Comparison of ENCODE assay signal across 7 cellular contexts in genomic region chr7:12496901-12497674, GRCh38.
DNase-seq lines count a peak whose midpoint lies in the region; ATAC-seq and TF ChIP-seq lines count a peak whose summit lies in the region.
"Not testable (repeated sequence)": the region's sequence is repeated elsewhere in the genome, so short reads cannot be mapped to it uniquely, and the experiment has no call there.

No MANE protein-coding gene starts in this region.

- H3K36me3 ChIP-seq in Panc1 (ENCODE audit: control insufficient read depth, insufficient read depth, low read length): not testable (repeated sequence)

- H3K27me3 ChIP-seq in Panc1 (ENCODE audit: control insufficient read depth, insufficient read depth, low read length): not testable (repeated sequence)

- DNase-seq in Daoy (ENCODE audit: low read depth) (peak; percentile 23), HT-29 (ENCODE audit: low spot score) (peak; percentile 64), NCI-H2029 treated with DMSO at 0.1 percent for 48 hours (lab: John Stamatoyannopoulos, UW) (peak; percentile 64), Panc1 (ENCODE audit: low read depth, low spot score) (peak; percentile 43), amniotic epithelial cell (ENCODE audit: low read depth) (peak; percentile 47), fibroblast of peridontal ligament (ENCODE audit: extremely low read depth) (peak; percentile 81)
- DNase-seq in mesothelial cell of epicardium (ENCODE audit: low spot score in 2 of 2, unreplicated experiment in 2 of 2): not testable (repeated sequence)

- peak overlapping the region; percentile 81 for H3K4me3 Mint-ChIP-seq in mesothelial cell of epicardium

- H3K27ac Mint-ChIP-seq in mesothelial cell of epicardium: peak overlapping the region; percentile 85

- POLR2A ChIA-PET in Panc1 (lab: Charles Lee): not testable (repeated sequence)

- not testable (repeated sequence) for H3K9me3 Mint-ChIP-seq in mesothelial cell of epicardium

- H3K27ac ChIP-seq in Panc1 (ENCODE audit: low read length): peak overlapping the region; percentile 81

- H3K4me1 ChIP-seq in Panc1 (ENCODE audit: control insufficient read depth, insufficient read depth, low read length): not testable (repeated sequence)

- not testable (repeated sequence) for H3K36me3 Mint-ChIP-seq in mesothelial cell of epicardium

- H3K27me3 Mint-ChIP-seq in mesothelial cell of epicardium (ENCODE audit: low read depth): not testable (repeated sequence)

- peak overlapping the region; percentile 61 to 72 for H3K4me3 ChIP-seq in Panc1 (ENCODE audit: low read depth in 2 of 2, low read length in 2 of 2)

- in situ Hi-C loops in Panc1 (cut with HindIII; ENCODE audit: low pct_unique_long_range_greater_than_20kb, low sequenced_read_pairs): not testable (repeated sequence)

- H3K4me1 Mint-ChIP-seq in mesothelial cell of epicardium: peaks cover 10% of the 10 kb centered on the region

- TF ChIP-seq CTCF in Panc1 (IDR thresholded peaks at IDR 0.05) (peak; percentile 59; the same call in 1 of the 2 replicates), mesothelial cell of epicardium (IDR thresholded peaks at IDR 0.05; ENCODE audit: unreplicated experiment) (peak; percentile 69)

- CTCF ChIA-PET in Panc1 (lab: Charles Lee): interaction anchor here (0.6 to 1.0 kb wide), 4 partner anchors 39 to 1123 kb away, joined by 3 to 9 read pairs (median 3); no protein-coding TSS in a partner anchor

- not testable (repeated sequence) for BruUV-seq in Panc1 (replicated peaks; lab: Mats Ljungman, UMichigan)

- intact Hi-C loops in Panc1 (cut with micrococcal nuclease; ENCODE audit: unreplicated experiment): loop anchor here (10.0 kb wide), 1 partner anchor 62 kb away; no protein-coding TSS in a partner anchor

- peak; percentile 87 for ATAC-seq in Panc1

- H3K9me3 ChIP-seq in Panc1 (ENCODE audit: control insufficient read depth, insufficient read depth, low read depth, low read length): not testable (repeated sequence)
